In the genomic region with DNA sequence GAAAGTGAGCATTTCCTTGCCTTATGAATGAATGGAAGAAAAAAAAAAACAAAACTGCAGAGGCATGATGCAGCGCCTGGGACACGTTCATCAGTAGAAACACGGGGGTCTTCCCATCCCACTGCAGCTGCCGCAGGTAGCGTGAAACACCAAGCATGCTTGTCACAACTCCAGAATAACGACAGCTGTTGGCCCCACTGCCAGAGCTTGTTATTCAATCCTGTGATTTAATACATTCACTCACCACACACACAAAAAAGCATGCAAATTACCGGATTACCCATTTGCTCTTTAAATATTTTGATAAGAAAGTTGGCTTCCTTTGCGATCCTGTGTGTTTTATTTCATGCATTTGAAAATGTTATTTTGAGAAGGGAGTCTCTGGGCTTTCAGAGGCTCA, we compare ENCODE assay signal across 17 cellular contexts. TPM values are rescaled to one million over a fixed set of nuclear protein-coding genes. Genes with fewer than 3 reads are reported as not detected.
DNase-seq lines count a peak whose midpoint lies in the region; ATAC-seq, FAIRE-seq and TF ChIP-seq lines count a peak whose summit lies in the region.
"Had no signal": no experiment of that assay in that cellular context is flagged by ENCODE, and none has a peak within 500 bp of the region (broad histone marks: within the 10 kb centered on the region; RNA-seq: fewer than 3 reads in every experiment).

No MANE protein-coding gene starts in this region.

- no peaks in the 10 kb centered on the region for H3K27me3 ChIP-seq in BLaER1 treated with 17β-estradiol and CSF1 and Interleukin-3, amounts not matched to agents 10 nM and 100 nM
- no peaks in the 10 kb centered on the region for H3K27me3 ChIP-seq in OCI-LY1 (ENCODE audit: insufficient read depth, low read length)
- H3K27me3 ChIP-seq: MG63 had no signal

- H3K27ac Mint-ChIP-seq in CD14-positive monocyte, result no peak overlapping the region

- no peaks in the 10 kb centered on the region for H3K36me3 Mint-ChIP-seq in CD14-positive monocyte

- peak overlapping the region in 6 of 11 experiments; percentile 65 to 86 (median 82); a peak in 8 of 22 replicates for H3K27ac ChIP-seq in BLaER1 treated with 17β-estradiol and CSF1 and Interleukin-3, amounts not matched to agents 10 nM and 100 nM
- peak overlapping the region; percentile 100 for H3K27ac ChIP-seq in OCI-LY1 (ENCODE audit: low read depth, low read length, poor library complexity, severe bottlenecking)
- H3K27ac ChIP-seq: foreskin keratinocyte, thoracic aorta had no signal

- peak overlapping the region; percentile 69 to 95 (median 90); a peak in 20 of 22 replicates for H3K4me2 ChIP-seq in BLaER1 treated with 17β-estradiol and CSF1 and Interleukin-3, amounts not matched to agents 10 nM and 100 nM
- H3K4me2 ChIP-seq in OCI-LY1 (ENCODE audit: low read length), result peak overlapping the region; percentile 34

- H3F3A ChIP-seq in OCI-LY1 (ENCODE audit: insufficient read depth, low read length), result peaks cover 10% of the 10 kb centered on the region

- FAIRE-seq in GM19239 (lab: Jason Lieb, UNC), result peak; percentile 63
- FAIRE-seq: endometrium had no signal

- H3K9me3 Mint-ChIP-seq in CD14-positive monocyte, result peaks cover 0 to 2% (median 0%) of the 10 kb centered on the region in 7 donors

- H2AFZ ChIP-seq in OCI-LY1 (ENCODE audit: low read length), result no peak overlapping the region

- no peak overlapping the region for H3K4me3 ChIP-seq in BLaER1 treated with 17β-estradiol and CSF1 and Interleukin-3, amounts not matched to agents 10 nM and 100 nM
- H3K4me3 ChIP-seq in OCI-LY1 (ENCODE audit: low read depth, low read length, poor library complexity, severe bottlenecking), result peak overlapping the region; percentile 30
- H3K4me3 ChIP-seq: MG63, thoracic aorta had no signal

- peaks cover 25 to 70% (median 47%) of the 10 kb centered on the region in 10 experiments for H3K4me1 ChIP-seq in BLaER1 treated with 17β-estradiol and CSF1 and Interleukin-3, amounts not matched to agents 10 nM and 100 nM
- peaks cover 78% of the 10 kb centered on the region for H3K4me1 ChIP-seq in OCI-LY1 (ENCODE audit: insufficient read depth, low read length, severe bottlenecking)
- H3K4me1 ChIP-seq: foreskin keratinocyte had no signal

- no peaks in the 10 kb centered on the region for H3K36me3 ChIP-seq in BLaER1 treated with 17β-estradiol and CSF1 and Interleukin-3, amounts not matched to agents 10 nM and 100 nM
- H3K36me3 ChIP-seq in OCI-LY1 (ENCODE audit: insufficient read depth, low read length), result no peaks in the 10 kb centered on the region
- H3K36me3 ChIP-seq: MG63, thoracic aorta had no signal

- peaks cover 0 to 5% (median 0%) of the 10 kb centered on the region in 11 experiments; a peak in 2 of 22 replicates for H3K9me3 ChIP-seq in BLaER1 treated with 17β-estradiol and CSF1 and Interleukin-3, amounts not matched to agents 10 nM and 100 nM (replicated peaks in 1 of 11)
- H3K9me3 ChIP-seq in OCI-LY1 (ENCODE audit: low read length), result no peaks in the 10 kb centered on the region
- H3K9me3 ChIP-seq: MG63, thoracic aorta had no signal

- DNase-seq in GM19239 (ENCODE audit: insufficient read length, low spot score) (no peak), myocyte (ENCODE audit: low read depth) (peak; percentile 68), CD14-positive monocyte (ENCODE audit: low spot score) (no peak), head of caudate nucleus (no peak)
- DNase-seq: AML-193; DMS79; foreskin keratinocyte; mesenchymal stem cell; NCI-H2227 treated with DMSO at 0.1 percent for 48 hours; stimulated activated CD4-positive, alpha-beta T cell treated with anti-CD3 and anti-CD28 coated beads, Interleukin-15, amount 100 ng/mL, for 24 hours had no signal

- H3K79me2 ChIP-seq in OCI-LY1 (ENCODE audit: insufficient read depth, low read length), result no peaks in the 10 kb centered on the region

- H4K20me1 ChIP-seq in BLaER1 treated with 17β-estradiol and CSF1 and Interleukin-3, amounts not matched to agents 10 nM and 100 nM, result no peaks in the 10 kb centered on the region
- no peaks in the 10 kb centered on the region for H4K20me1 ChIP-seq in OCI-LY1 (ENCODE audit: insufficient read depth, low read length)

- H3K4me3 Mint-ChIP-seq in CD14-positive monocyte, result no peak overlapping the region

- TF ChIP-seq CTCF in OCI-LY1 (IDR thresholded peaks at IDR 0.05; ENCODE audit: low read length) (no peak), CD14-positive monocyte (IDR thresholded peaks at IDR 0.05) (no peak)

- peak overlapping the region in 4 of 11 experiments; percentile 25 to 81 (median 78); a peak in 7 of 22 replicates for H3K9ac ChIP-seq in BLaER1 treated with 17β-estradiol and CSF1 and Interleukin-3, amounts not matched to agents 10 nM and 100 nM
- peak overlapping the region; percentile 80 for H3K9ac ChIP-seq in OCI-LY1 (ENCODE audit: low read length)

- intact Hi-C loops in CD14-positive monocyte (cut with micrococcal nuclease), result no loop called here
- intact Hi-C loops in head of caudate nucleus (cut with DNase I), result no loop called here

- ATAC-seq in GM19395 (IDR thresholded peaks at IDR 0.05; ENCODE audit: unreplicated experiment) (no peak), HG02870 (IDR thresholded peaks at IDR 0.05; ENCODE audit: unreplicated experiment) (no peak)
- ATAC-seq: foreskin keratinocyte had no signal

- H3K4me1 Mint-ChIP-seq in CD14-positive monocyte, result peaks cover 10% of the 10 kb centered on the region

- H3K27me3 Mint-ChIP-seq in CD14-positive monocyte (ENCODE audit: low read depth in 3 of 3), result peaks cover 5 to 13% (median 10%) of the 10 kb centered on the region in 3 donors

- no peaks in the 10 kb centered on the region for H3K9me2 ChIP-seq in OCI-LY1 (ENCODE audit: low read depth, low read length)

RNA-seq across cellular contexts. Expression of a gene that starts 48.5 kb away (rescaled TPM):
- 10.2 and 14.3 TPM in 2 replicates for total RNA-seq in myocyte
- 72.1 TPM for polyA plus RNA-seq in myocyte (2012)
- polyA plus RNA-seq in CD14-positive monocyte, result 10 to 100 TPM in 1 of 2 donors, 1 to 10 TPM in 1; 3.4 to 10.6 TPM
